Comparison of ENCODE assay signal across 25 cellular contexts in the genomic region with DNA sequence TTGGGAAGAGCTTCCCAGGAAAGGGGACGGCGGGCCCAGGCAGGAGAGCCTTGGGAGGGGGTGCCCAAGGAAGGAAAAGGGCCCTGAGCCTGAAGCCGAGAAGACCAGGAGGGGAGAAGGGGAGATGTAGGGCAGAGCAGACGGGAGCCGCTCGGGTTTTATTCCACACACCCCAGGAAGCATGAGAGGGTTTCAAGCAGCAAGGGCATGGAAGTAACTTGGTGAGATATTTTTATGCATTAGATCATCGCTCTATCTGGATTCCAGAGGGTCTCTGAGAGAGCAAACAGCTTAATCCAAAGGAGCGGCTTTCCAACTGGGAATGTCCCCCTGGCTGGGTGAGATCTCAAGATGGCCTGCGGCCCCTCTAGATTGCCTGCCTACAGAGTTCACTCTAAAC.
"Had no signal": no experiment of that assay in that cellular context is flagged by ENCODE, and none has a peak within 500 bp of the region (broad histone marks: within the 10 kb centered on the region; RNA-seq: fewer than 3 reads in every experiment).

No MANE protein-coding gene starts in this region.

- H3K27me3 Mint-ChIP-seq: activated B cell treated with CpG ODN at 0.5 μM for 24 hours; activated CD8-positive, alpha-beta T cell treated with anti-CD3 and anti-CD28 coated beads for 36 hours; activated naive CD8-positive, alpha-beta T cell; activated T-helper 17 cell treated with anti-CD3 and anti-CD28 coated beads, Interleukin-2, amount 50 U/mL, for 72 hours; central memory CD8-positive, alpha-beta T cell; dendritic cell treated with granulocyte-macrophage colony-stimulating factor and Interleukin-4, amounts not matched to agents 40 ng/mL and 50 ng/mL, for 4 days had no signal

- DNase-seq: activated B cell treated with CpG ODN at 0.5 μM for 24 hours; activated CD4-positive, alpha-beta T cell treated with anti-CD3 and anti-CD28 coated beads for 48 hours; activated CD4-positive, alpha-beta T cell treated with anti-CD3 and anti-CD28 coated beads, Interleukin-2, amount 50 U/mL, for 1 hour; activated CD4-positive, alpha-beta T cell treated with anti-CD3 and anti-CD28 coated beads, Interleukin-2, amount 50 U/mL, for 48 hours; activated CD8-positive, alpha-beta memory T cell treated with anti-CD3 and anti-CD28 coated beads for 24 hours; activated CD8-positive, alpha-beta T cell treated with anti-CD3 and anti-CD28 coated beads for 36 hours; activated effector memory CD4-positive, alpha-beta T cell treated with Interleukin-2 at 50 U/mL for 16 hours; activated gamma-delta T cell treated with Interleukin-2 at 50 U/mL for 16 hours; activated naive CD4-positive, alpha-beta T cell treated with anti-CD3 and anti-CD28 coated beads, Interleukin-2, amount 50 U/mL, for 16 hours; activated naive CD4-positive, alpha-beta T cell treated with Interleukin-2 at 50 U/mL for 16 hours; amniotic stem cell; anterior cingulate cortex; brain microvascular endothelial cell; dorsolateral prefrontal cortex; effector memory CD4-positive, alpha-beta T cell; endodermal cell; head of caudate nucleus; T-helper 2 cell had no signal

- H3K9me3 Mint-ChIP-seq: activated B cell treated with CpG ODN at 0.5 μM for 24 hours; activated CD8-positive, alpha-beta T cell treated with anti-CD3 and anti-CD28 coated beads for 36 hours; activated T-helper 17 cell treated with anti-CD3 and anti-CD28 coated beads, Interleukin-2, amount 50 U/mL, for 72 hours; central memory CD8-positive, alpha-beta T cell; dendritic cell treated with granulocyte-macrophage colony-stimulating factor and Interleukin-4, amounts not matched to agents 40 ng/mL and 50 ng/mL, for 4 days; endodermal cell had no signal

- ATAC-seq: activated CD4-positive, CD25-positive, alpha-beta regulatory T cell treated with anti-CD3 and anti-CD28 coated beads, Interleukin-2, amount 50 U/mL, for 24 hours; activated CD8-positive, alpha-beta T cell treated with anti-CD3 and anti-CD28 coated beads for 36 hours; activated T-helper 17 cell treated with anti-CD3 and anti-CD28 coated beads, Interleukin-2, amount 50 U/mL, for 72 hours; esophagus mucosa had no signal

- H3K4me1 Mint-ChIP-seq: activated B cell treated with CpG ODN at 0.5 μM for 24 hours; activated T-helper 17 cell treated with anti-CD3 and anti-CD28 coated beads, Interleukin-2, amount 50 U/mL, for 72 hours; central memory CD8-positive, alpha-beta T cell had no signal

- H3K4me3 Mint-ChIP-seq: activated B cell treated with CpG ODN at 0.5 μM for 24 hours; activated CD8-positive, alpha-beta T cell treated with anti-CD3 and anti-CD28 coated beads for 36 hours; activated naive CD8-positive, alpha-beta T cell; activated T-helper 17 cell treated with anti-CD3 and anti-CD28 coated beads, Interleukin-2, amount 50 U/mL, for 72 hours; central memory CD8-positive, alpha-beta T cell; dendritic cell treated with granulocyte-macrophage colony-stimulating factor and Interleukin-4, amounts not matched to agents 40 ng/mL and 50 ng/mL, for 4 days; endodermal cell had no signal

- H3K27ac ChIP-seq: brain microvascular endothelial cell, coronary artery, dorsolateral prefrontal cortex had no signal

- H3K4me3 ChIP-seq: coronary artery, dorsolateral prefrontal cortex had no signal

- H3K27me3 ChIP-seq: brain microvascular endothelial cell, dorsolateral prefrontal cortex had no signal

- H3K27ac Mint-ChIP-seq: activated B cell treated with CpG ODN at 0.5 μM for 24 hours; activated CD8-positive, alpha-beta T cell treated with anti-CD3 and anti-CD28 coated beads for 36 hours; activated naive CD8-positive, alpha-beta T cell; activated T-helper 17 cell treated with anti-CD3 and anti-CD28 coated beads, Interleukin-2, amount 50 U/mL, for 72 hours; dendritic cell treated with granulocyte-macrophage colony-stimulating factor and Interleukin-4, amounts not matched to agents 40 ng/mL and 50 ng/mL, for 4 days; endodermal cell had no signal
